In the genomic region with DNA sequence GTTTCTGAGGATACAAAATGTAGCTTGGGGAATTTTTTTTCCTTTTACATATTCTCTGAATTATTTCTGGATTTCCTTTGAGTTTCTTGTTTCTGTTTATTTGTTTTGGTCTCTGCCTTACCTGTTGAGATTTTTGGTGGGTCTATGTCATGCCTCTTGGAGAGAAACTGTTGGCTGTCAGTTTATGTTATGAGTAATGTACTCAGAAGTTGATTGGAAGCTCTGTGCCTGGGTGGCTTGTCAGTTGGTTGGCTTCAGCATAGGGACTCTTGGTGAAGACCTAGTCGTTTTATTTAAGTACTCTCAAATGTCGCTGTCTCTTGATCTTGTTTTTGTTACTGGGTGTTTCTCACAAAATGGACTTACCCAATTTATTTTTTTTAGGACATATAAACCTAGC, we compare ENCODE assay signal across 13 cellular contexts.
DNase-seq lines count a peak whose midpoint lies in the region; ATAC-seq and FAIRE-seq lines count a peak whose summit lies in the region.
"Had no signal": no experiment of that assay in that cellular context is flagged by ENCODE, and none has a peak within 500 bp of the region (broad histone marks: within the 10 kb centered on the region; RNA-seq: fewer than 3 reads in every experiment).

No MANE protein-coding gene starts in this region.

- peaks cover 77% of the 10 kb centered on the region for H3K4me1 Mint-ChIP-seq in memory B cell

- ATAC-seq in GM18870 (IDR thresholded peaks at IDR 0.05; ENCODE audit: unreplicated experiment), result peak; percentile 65
- peak; percentile 83 for ATAC-seq in GM21529 (IDR thresholded peaks at IDR 0.05; ENCODE audit: unreplicated experiment)
- ATAC-seq in HG03103 (IDR thresholded peaks at IDR 0.05; ENCODE audit: low read depth, unreplicated experiment), result peak; percentile 65
- ATAC-seq in memory B cell (ENCODE audit: low read depth), result peak; percentile 68
- no peak for ATAC-seq in HG03521 (IDR thresholded peaks at IDR 0.05; ENCODE audit: unreplicated experiment)
- ATAC-seq in GM21717 (IDR thresholded peaks at IDR 0.05; ENCODE audit: unreplicated experiment), result no peak
- ATAC-seq: SK-N-SH treated with all-trans-retinoic acid at 6 μM for 48 hours had no signal

- H3K27ac Mint-ChIP-seq in memory B cell, result peak overlapping the region; percentile 90
- H3K27ac Mint-ChIP-seq: endodermal cell had no signal

- peaks cover 14% of the 10 kb centered on the region for H3K9me3 Mint-ChIP-seq in memory B cell

- no peak for FAIRE-seq in frontal cortex (lab: Jason Lieb, UNC)

- H3K4me3 Mint-ChIP-seq in memory B cell, result peak overlapping the region; percentile 86
- H3K4me3 Mint-ChIP-seq: endodermal cell had no signal

- DNase-seq in memory B cell (ENCODE audit: low spot score in 2 of 2), result no peak
- no peak for DNase-seq in stimulated activated naive CD4-positive, alpha-beta T cell treated with Interleukin-2 at 50 U/mL for 16 hours (lab: John Stamatoyannopoulos, UW)
- no peak for DNase-seq in frontal cortex (ENCODE audit: low spot score in 2 of 2)
- DNase-seq: activated CD8-positive, alpha-beta memory T cell treated with anti-CD3 and anti-CD28 coated beads, Interleukin-2, amount 50 U/mL, for 4 hours; activated naive CD4-positive, alpha-beta T cell treated with anti-CD3 and anti-CD28 coated beads, Interleukin-2, amount 50 U/mL, for 16 hours; endodermal cell; NCI-H2171 had no signal

- H3K36me3 Mint-ChIP-seq in memory B cell, result peaks cover 48% of the 10 kb centered on the region

- H3K27me3 Mint-ChIP-seq in memory B cell, result no peaks in the 10 kb centered on the region

Comparison
In these comparisons a context has a peak if more than half of its experiments do, and no peak if none do; other contexts are left out.
1. ATAC-seq: peak in GM18870 (single experiment), GM21529 (single experiment), HG03103 (single experiment) and memory B cell (single experiment); none in HG03521 (single experiment) and GM21717 (single experiment).